Comparison of ENCODE assay signal across 20 cellular contexts in the genomic region with DNA sequence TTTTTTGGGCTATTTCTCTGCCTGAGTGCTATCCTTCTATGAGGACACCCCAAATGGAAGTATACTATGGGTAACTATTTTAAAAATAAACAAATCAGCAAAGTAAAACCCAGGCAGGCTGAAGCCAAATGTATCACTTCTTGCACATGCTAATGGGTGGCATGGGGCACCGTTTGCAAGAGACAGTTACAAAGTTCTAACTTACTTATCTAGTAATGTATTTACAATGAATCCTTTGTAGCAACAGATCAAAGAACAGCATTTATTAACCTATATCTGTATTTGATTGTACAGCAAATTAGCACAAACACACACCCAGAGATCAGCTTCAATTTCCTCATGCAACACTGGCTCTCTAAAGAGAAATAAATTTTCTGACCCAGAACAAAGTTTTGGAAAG.
DNase-seq lines count a peak whose midpoint lies in the region; ATAC-seq and TF ChIP-seq lines count a peak whose summit lies in the region.
"Had no signal": no experiment of that assay in that cellular context is flagged by ENCODE, and none has a peak within 500 bp of the region (broad histone marks: within the 10 kb centered on the region; RNA-seq: fewer than 3 reads in every experiment).

No MANE protein-coding gene starts in this region.

- WGBS in thyroid gland, 2 donors, result 50 to 65% methylated on average over 1 of the region's 1 CpG

- POLR2A ChIA-PET in activated CD4-positive, alpha-beta T cell treated with anti-CD3 and anti-CD28 coated beads, Interleukin-2, amount 10 ng/mL, durations not matched to agents 7 days and 5 days (lab: Charles Lee), result no interaction called here
- POLR2A ChIA-PET in activated CD4-positive, alpha-beta memory T cell treated with anti-CD3 and anti-CD28 coated beads, Interleukin-2, amount 10 ng/mL, durations not matched to agents 7 days and 5 days (lab: Charles Lee), result no interaction called here

- H3K4me1 ChIP-seq in thyroid gland, result no peaks in the 10 kb centered on the region
- H3K4me1 ChIP-seq: adrenal gland, BLaER1, colonic mucosa, stomach, upper lobe of right lung had no signal

- no peak for TF ChIP-seq POLR2A in thyroid gland (IDR thresholded peaks at IDR 0.05)

- ATAC-seq in GM21367 (IDR thresholded peaks at IDR 0.05; ENCODE audit: unreplicated experiment), result no peak
- ATAC-seq: left cardiac atrium, upper lobe of right lung had no signal

- H3K4me1 Mint-ChIP-seq in activated CD4-positive, alpha-beta T cell treated with anti-CD3 and anti-CD28 coated beads, Interleukin-2, amount 10 ng/mL, durations not matched to agents 7 days and 5 days, result peaks cover 34% of the 10 kb centered on the region
- H3K4me1 Mint-ChIP-seq in activated CD4-positive, alpha-beta memory T cell treated with anti-CD3 and anti-CD28 coated beads, Interleukin-2, amount 10 ng/mL, durations not matched to agents 7 days and 5 days, result peaks cover 40% of the 10 kb centered on the region
- H3K4me1 Mint-ChIP-seq in mesothelial cell of epicardium, result peaks cover 57% of the 10 kb centered on the region

- H3K27me3 Mint-ChIP-seq in activated CD4-positive, alpha-beta T cell treated with anti-CD3 and anti-CD28 coated beads, Interleukin-2, amount 10 ng/mL, durations not matched to agents 7 days and 5 days, result no peaks in the 10 kb centered on the region
- H3K27me3 Mint-ChIP-seq in activated CD4-positive, alpha-beta memory T cell treated with anti-CD3 and anti-CD28 coated beads, Interleukin-2, amount 10 ng/mL, durations not matched to agents 7 days and 5 days, result no peaks in the 10 kb centered on the region
- no peaks in the 10 kb centered on the region for H3K27me3 Mint-ChIP-seq in mesothelial cell of epicardium (ENCODE audit: low read depth)
- H3K27me3 Mint-ChIP-seq: naive thymus-derived CD8-positive, alpha-beta T cell had no signal

- H3K36me3 Mint-ChIP-seq in activated CD4-positive, alpha-beta T cell treated with anti-CD3 and anti-CD28 coated beads, Interleukin-2, amount 10 ng/mL, durations not matched to agents 7 days and 5 days (ENCODE audit: low read depth), result no peaks in the 10 kb centered on the region
- no peaks in the 10 kb centered on the region for H3K36me3 Mint-ChIP-seq in activated CD4-positive, alpha-beta memory T cell treated with anti-CD3 and anti-CD28 coated beads, Interleukin-2, amount 10 ng/mL, durations not matched to agents 7 days and 5 days (ENCODE audit: low read depth)
- H3K36me3 Mint-ChIP-seq in mesothelial cell of epicardium, result no peaks in the 10 kb centered on the region
- H3K36me3 Mint-ChIP-seq: naive thymus-derived CD8-positive, alpha-beta T cell had no signal

- no peaks in the 10 kb centered on the region for H3K27me3 ChIP-seq in thyroid gland
- H3K27me3 ChIP-seq: BLaER1, colonic mucosa, stomach, upper lobe of right lung had no signal

- no peak overlapping the region for H3K4me3 ChIP-seq in thyroid gland (replicated peaks in 1 of 3)
- H3K4me3 ChIP-seq: adrenal gland, BLaER1, colonic mucosa, stomach, upper lobe of right lung had no signal

- CTCF ChIA-PET in activated CD4-positive, alpha-beta T cell treated with anti-CD3 and anti-CD28 coated beads, Interleukin-2, amount 10 ng/mL, durations not matched to agents 7 days and 5 days (lab: Charles Lee), result no interaction called here
- CTCF ChIA-PET in activated CD4-positive, alpha-beta memory T cell treated with anti-CD3 and anti-CD28 coated beads, Interleukin-2, amount 10 ng/mL, durations not matched to agents 7 days and 5 days (lab: Charles Lee), result no interaction called here

- no peaks in the 10 kb centered on the region for H3K9me3 Mint-ChIP-seq in activated CD4-positive, alpha-beta T cell treated with anti-CD3 and anti-CD28 coated beads, Interleukin-2, amount 10 ng/mL, durations not matched to agents 7 days and 5 days
- no peaks in the 10 kb centered on the region for H3K9me3 Mint-ChIP-seq in activated CD4-positive, alpha-beta memory T cell treated with anti-CD3 and anti-CD28 coated beads, Interleukin-2, amount 10 ng/mL, durations not matched to agents 7 days and 5 days
- H3K9me3 Mint-ChIP-seq in mesothelial cell of epicardium, result peaks cover 11% of the 10 kb centered on the region
- H3K9me3 Mint-ChIP-seq: naive thymus-derived CD8-positive, alpha-beta T cell had no signal

- H3K36me3 ChIP-seq in thyroid gland, result no peaks in the 10 kb centered on the region
- H3K36me3 ChIP-seq: adrenal gland, BLaER1, colonic mucosa, stomach, upper lobe of right lung had no signal

- TF ChIP-seq CTCF in mesothelial cell of epicardium (IDR thresholded peaks at IDR 0.05; ENCODE audit: unreplicated experiment) (no peak), thyroid gland (IDR thresholded peaks at IDR 0.05) (no peak)

- H3K27ac ChIP-seq in thyroid gland, result no peak overlapping the region
- H3K27ac ChIP-seq: adrenal gland, BLaER1, upper lobe of right lung had no signal

- intact Hi-C loops in thyroid gland (cut with DNase I), result no loop called here

- peak overlapping the region; percentile 84 for H3K27ac Mint-ChIP-seq in activated CD4-positive, alpha-beta T cell treated with anti-CD3 and anti-CD28 coated beads, Interleukin-2, amount 10 ng/mL, durations not matched to agents 7 days and 5 days
- peak overlapping the region; percentile 73 for H3K27ac Mint-ChIP-seq in activated CD4-positive, alpha-beta memory T cell treated with anti-CD3 and anti-CD28 coated beads, Interleukin-2, amount 10 ng/mL, durations not matched to agents 7 days and 5 days
- H3K27ac Mint-ChIP-seq in mesothelial cell of epicardium, result peak overlapping the region; percentile 78

- no peaks in the 10 kb centered on the region for H3K9me3 ChIP-seq in thyroid gland
- H3K9me3 ChIP-seq: adrenal gland, BLaER1, colonic mucosa, stomach, upper lobe of right lung had no signal

- H3K4me3 Mint-ChIP-seq in activated CD4-positive, alpha-beta T cell treated with anti-CD3 and anti-CD28 coated beads, Interleukin-2, amount 10 ng/mL, durations not matched to agents 7 days and 5 days, result no peak overlapping the region
- H3K4me3 Mint-ChIP-seq in activated CD4-positive, alpha-beta memory T cell treated with anti-CD3 and anti-CD28 coated beads, Interleukin-2, amount 10 ng/mL, durations not matched to agents 7 days and 5 days, result no peak overlapping the region
- H3K4me3 Mint-ChIP-seq in mesothelial cell of epicardium, result no peak overlapping the region

- no peak for DNase-seq in activated CD4-positive, alpha-beta T cell treated with anti-CD3 and anti-CD28 coated beads, Interleukin-2, amount 10 ng/mL, durations not matched to agents 7 days and 5 days
- DNase-seq in activated CD4-positive, alpha-beta T cell treated with anti-CD3 and anti-CD28 coated beads for 4 hours, result no peak
- DNase-seq in COLO829 (ENCODE audit: low spot score) (peak; percentile 19), mesothelial cell of epicardium (ENCODE audit: low spot score in 2 of 2, unreplicated experiment in 2 of 2) (no peak), thyroid gland (no peak), kidney tubule cell (ENCODE audit: low spot score) (no peak)
- no peak for DNase-seq in activated CD4-positive, alpha-beta memory T cell treated with anti-CD3 and anti-CD28 coated beads, Interleukin-2, amount 10 ng/mL, durations not matched to agents 7 days and 5 days
- DNase-seq: adrenal gland, GOT3, left cardiac atrium, mesendoderm, NCI-H1092 treated with DMSO at 0.1 percent for 48 hours, NCI-H2029, Right ventricle myocardium superior, stomach, upper lobe of right lung had no signal
